In genomic region chr19:11338569-11339253, GRCh38 we compare ENCODE assay signal across 9 cellular contexts. TPM values are rescaled to one million over a fixed set of nuclear protein-coding genes. Genes with fewer than 3 reads are reported as not detected.
DNase-seq lines count a peak whose midpoint lies in the region; ATAC-seq and TF ChIP-seq lines count a peak whose summit lies in the region.
"Had no signal": no experiment of that assay in that cellular context is flagged by ENCODE, and none has a peak within 500 bp of the region (broad histone marks: within the 10 kb centered on the region; RNA-seq: fewer than 3 reads in every experiment).

No MANE protein-coding gene starts in this region.

- peak overlapping the region; percentile 50 for H3K9ac ChIP-seq in SU-DHL-6 (ENCODE audit: low read length)

- TF ChIP-seq CTCF in SU-DHL-6 (IDR thresholded peaks at IDR 0.05; ENCODE audit: insufficient read depth, low read length, poor library complexity, severe bottlenecking) (no peak), glutamatergic neuron (IDR thresholded peaks at IDR 0.05; ENCODE audit: partially characterized antibody, unreplicated experiment) (no peak), psoas muscle (IDR thresholded peaks at IDR 0.05) (no peak)

- H3K27ac Mint-ChIP-seq in glutamatergic neuron (ENCODE audit: unreplicated experiment) = peak overlapping the region; percentile 84

- H4K20me1 ChIP-seq in SU-DHL-6 (ENCODE audit: low read depth, low read length) = no peaks in the 10 kb centered on the region

- H3K9me3 Mint-ChIP-seq in glutamatergic neuron (ENCODE audit: unreplicated experiment) = peaks cover 10% of the 10 kb centered on the region

- H3K36me3 ChIP-seq in SU-DHL-6 (ENCODE audit: low read length) (no peaks in the 10 kb centered on the region), psoas muscle (ENCODE audit: insufficient read depth in 1 of 2, low read depth in 1 of 2) (peaks cover 4 to 57% of the 10 kb centered on the region in 2 donors)

- peak in 3 of 4 donors; percentile 7 to 21 (median 8) for ATAC-seq in psoas muscle

- H3K9me3 ChIP-seq in SU-DHL-6 (ENCODE audit: insufficient read depth, low read length) (no peaks in the 10 kb centered on the region), psoas muscle (no peaks in the 10 kb centered on the region)

- no peaks in the 10 kb centered on the region for H3K9me2 ChIP-seq in SU-DHL-6 (replicated peaks; ENCODE audit: insufficient read depth, low read length)

- intact Hi-C loops in psoas muscle (cut with DNase I) = no loop called here

- peak overlapping the region; percentile 94 for H3K4me3 Mint-ChIP-seq in glutamatergic neuron (ENCODE audit: unreplicated experiment)

- 49 to 50% (median 49%) methylated on average over 18 to 21 of the region's 21 CpGs for WGBS in psoas muscle, 3 donors

- H3K27me3 ChIP-seq in SU-DHL-6 (ENCODE audit: low read length) (no peaks in the 10 kb centered on the region), psoas muscle (ENCODE audit: insufficient read depth in 3 of 3, low read length in 2 of 3) (no peaks in the 10 kb centered on the region)

- no peak overlapping the region for H2AFZ ChIP-seq in SU-DHL-6 (ENCODE audit: low read depth, low read length, severe bottlenecking)

- peaks cover 4% of the 10 kb centered on the region for H3K4me1 Mint-ChIP-seq in glutamatergic neuron (ENCODE audit: low read depth, unreplicated experiment)

- H3K36me3 Mint-ChIP-seq in glutamatergic neuron (ENCODE audit: unreplicated experiment) = peaks cover 7% of the 10 kb centered on the region

- DNase-seq in GM03348 (ENCODE audit: low spot score) (peak; percentile 32), glutamatergic neuron (no peak), psoas muscle (no peak), RKO (ENCODE audit: low spot score) (no peak), dermis blood vessel endothelial cell (no peak), HEK293T (ENCODE audit: extremely low spot score) (no peak), NOMO-1 (lab: John Stamatoyannopoulos, UW; ENCODE audit: unreplicated experiment in 2 of 2) (no peak)

- H3K27me3 Mint-ChIP-seq in glutamatergic neuron (ENCODE audit: unreplicated experiment) = no peaks in the 10 kb centered on the region

- CTCF ChIA-PET in HEK293T (lab: Yijun Ruan, JAX) = no interaction called here

- H3K4me1 ChIP-seq in psoas muscle = no peaks in the 10 kb centered on the region

- no peaks in the 10 kb centered on the region for H3K79me2 ChIP-seq in SU-DHL-6 (ENCODE audit: insufficient read depth, low read length)

- POLR2A ChIA-PET in HEK293T (lab: Yijun Ruan, JAX) = interaction anchor here (1.2 to 1.3 kb wide), 2 partner anchors 14 to 42 kb away, joined by 3 to 4 read pairs; no protein-coding TSS in a partner anchor

- H3K4me2 ChIP-seq in SU-DHL-6 (ENCODE audit: low read depth, low read length, poor library complexity, severe bottlenecking) = peak overlapping the region; percentile 56

- H3F3A ChIP-seq in SU-DHL-6 (ENCODE audit: insufficient read depth) = no peaks in the 10 kb centered on the region

- H3K27ac ChIP-seq in SU-DHL-6 (ENCODE audit: low read depth, low read length) (no peak overlapping the region), psoas muscle (peak overlapping the region; percentile 63)

- peak overlapping the region; percentile 32 for H3K4me3 ChIP-seq in SU-DHL-6 (ENCODE audit: insufficient read depth, low read length, poor library complexity, severe bottlenecking)
- H3K4me3 ChIP-seq in psoas muscle = peak overlapping the region; percentile 69

TF ChIP-seq in HEK293T, 16 proteins besides CTCF, POLR2A, EP300 and RAD21:
- TF ChIP-seq FOXK2 (IDR thresholded peaks at IDR 0.05) (no peak), SP1 (IDR thresholded peaks at IDR 0.05) (no peak), PKNOX1 (IDR thresholded peaks at IDR 0.05) (no peak), FOXA1 (IDR thresholded peaks at IDR 0.05) (no peak), TARDBP (IDR thresholded peaks at IDR 0.05) (no peak), CTBP1 (IDR thresholded peaks at IDR 0.05; ENCODE audit: borderline replicate concordance) (no peak), SUZ12 (IDR thresholded peaks at IDR 0.05) (no peak), L3MBTL2 (conservative IDR thresholded peaks at IDR 0.05) (no peak), LEF1 (IDR thresholded peaks at IDR 0.05; ENCODE audit: borderline replicate concordance) (no peak), FOXM1 (IDR thresholded peaks at IDR 0.05; ENCODE audit: borderline replicate concordance) (no peak), NFRKB (IDR thresholded peaks at IDR 0.05) (no peak), ZNF384 (IDR thresholded peaks at IDR 0.05) (no peak), ARNT (IDR thresholded peaks at IDR 0.05) (no peak), HDGF (IDR thresholded peaks at IDR 0.05; ENCODE audit: borderline replicate concordance) (no peak), BHLHE40 (IDR thresholded peaks at IDR 0.05; ENCODE audit: borderline replicate concordance) (no peak), ELF4 (IDR thresholded peaks at IDR 0.05) (no peak)

RNA-seq across cellular contexts. Expression of gene RAB3D, which starts 0.7 kb away (rescaled TPM):
- total RNA-seq in glutamatergic neuron (ENCODE audit: unreplicated experiment) = 130 TPM
- 1 to 10 TPM; 4.0 to 5.6 (median 4.3) TPM for total RNA-seq in psoas muscle
- 1 to 10 TPM; 1.1 to 1.6 (median 1.4) TPM for polyA plus RNA-seq in psoas muscle
- 55.6 and 65.0 TPM in 2 replicates for total RNA-seq in dermis blood vessel endothelial cell
- total RNA-seq: HT1080 had no signal

RNA-seq across cellular contexts. Expression of gene TMEM205, which starts 7.4 kb away (rescaled TPM):
- 43.1 TPM for total RNA-seq in glutamatergic neuron (ENCODE audit: unreplicated experiment)
- total RNA-seq in psoas muscle = 10 to 100 TPM; 65.9 to 81.6 (median 70.5) TPM
- polyA plus RNA-seq in psoas muscle = 10 to 100 TPM; 63.0 to 95.1 (median 90.4) TPM
- total RNA-seq in dermis blood vessel endothelial cell = 105 and 267 TPM in 2 replicates

RNA-seq across cellular contexts. Expression of gene CCDC159, which starts 7.6 kb away (rescaled TPM):
- total RNA-seq in glutamatergic neuron (ENCODE audit: unreplicated experiment) = 8.0 TPM
- total RNA-seq in psoas muscle = 1 to 10 TPM; 2.4 to 9.2 (median 4.9) TPM
- 1 to 10 TPM; 2.7 to 5.9 (median 5.3) TPM for polyA plus RNA-seq in psoas muscle
- total RNA-seq in dermis blood vessel endothelial cell = 7.8 and 10.4 TPM in 2 replicates
- total RNA-seq: HT1080 had no signal

RNA-seq across cellular contexts. Expression of gene PLPPR2, which starts 16.5 kb away (rescaled TPM):
- total RNA-seq in glutamatergic neuron (ENCODE audit: unreplicated experiment) (77.0 TPM), psoas muscle (10 to 100 TPM; 14.1 to 33.6 (median 21.5) TPM), dermis blood vessel endothelial cell (8.7 and 14.1 TPM in 2 replicates)
- 10 to 100 TPM in 2 of 3 donors, 1 to 10 TPM in 1; 4.3 to 30.9 (median 20.8) TPM for polyA plus RNA-seq in psoas muscle

RNA-seq across cellular contexts. Expression of gene SWSAP1, which starts 35.8 kb away (rescaled TPM):
- total RNA-seq in glutamatergic neuron (ENCODE audit: unreplicated experiment) (2.1 TPM), psoas muscle (1 to 10 TPM; 1.1 to 1.7 (median 1.4) TPM), dermis blood vessel endothelial cell (0.79 and 0.85 TPM in 2 replicates)
- 1 to 10 TPM; 2.1 to 3.9 (median 2.3) TPM for polyA plus RNA-seq in psoas muscle
